8 cellular contexts compared by ENCODE assay signal in the genomic region with DNA sequence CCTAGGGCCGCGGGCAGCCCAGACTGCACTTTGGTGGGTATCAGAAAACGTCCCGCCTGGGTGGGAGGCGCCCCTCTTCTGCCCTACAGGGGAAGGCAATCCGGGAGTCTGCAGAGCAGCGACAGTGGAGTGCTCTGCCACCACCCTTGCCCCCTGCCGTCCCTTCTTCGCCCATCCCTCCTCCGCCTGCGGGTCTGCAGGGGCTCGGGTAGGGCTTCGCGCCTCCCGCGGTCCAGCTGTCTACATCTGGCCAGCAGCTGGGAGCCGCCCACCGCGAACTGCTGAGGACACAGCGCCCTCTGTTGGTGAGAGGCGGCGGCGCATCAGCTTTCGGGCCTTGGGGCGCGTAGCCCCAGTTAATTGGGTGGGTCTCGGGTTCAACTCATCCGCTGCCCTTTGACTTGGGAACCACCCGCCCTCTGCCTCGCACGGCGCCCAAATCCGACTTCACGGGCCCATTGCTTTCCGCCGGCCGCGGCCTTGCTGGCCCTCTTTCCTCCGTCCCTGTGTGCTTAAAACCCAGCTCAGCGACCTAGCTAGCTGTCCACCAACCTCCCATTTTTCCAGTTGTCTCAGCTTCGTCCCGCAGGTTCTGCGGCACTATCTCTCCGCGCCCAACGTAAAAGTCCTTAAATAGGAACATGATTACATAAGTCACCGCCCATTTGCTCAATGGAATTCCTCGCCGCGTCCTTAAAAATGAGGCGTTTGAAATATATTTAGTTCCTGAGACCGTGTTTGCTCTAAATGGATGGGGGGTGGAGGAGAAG. TPM values are rescaled to one million over a fixed set of nuclear protein-coding genes. Genes with fewer than 3 reads are reported as not detected.
A peak's percentile ranks its signal among the peaks of the same experiment; 100 is the strongest.
DNase-seq lines count a peak whose midpoint lies in the region; ATAC-seq and TF ChIP-seq lines count a peak whose summit lies in the region.

No MANE protein-coding gene starts in this region.

- H3K9me3 Mint-ChIP-seq in neural crest cell: no peaks in the 10 kb centered on the region

- ATAC-seq in HG02973 (IDR thresholded peaks at IDR 0.05; ENCODE audit: unreplicated experiment): peak; percentile 38

- H3K4me1 ChIP-seq in suprapubic skin: peaks cover 54% of the 10 kb centered on the region

- H3K27ac ChIP-seq in suprapubic skin: no peak overlapping the region

- no peaks in the 10 kb centered on the region for H3K36me3 Mint-ChIP-seq in neural crest cell (ENCODE audit: low read depth)

- no peak overlapping the region for H3K27ac Mint-ChIP-seq in neural crest cell (ENCODE audit: unreplicated experiment)

- peaks cover 81% of the 10 kb centered on the region for H3K27me3 ChIP-seq in suprapubic skin

- TF ChIP-seq EP300 in suprapubic skin (IDR thresholded peaks at IDR 0.05): no peak

- peaks cover 17% of the 10 kb centered on the region for H3K4me1 Mint-ChIP-seq in neural crest cell

- peak; percentile 99 for TF ChIP-seq CTCF in neural crest cell (conservative IDR thresholded peaks at IDR 0.05)
- TF ChIP-seq CTCF in suprapubic skin (IDR thresholded peaks at IDR 0.05): peak; percentile 95 to 97

- H3K36me3 ChIP-seq in suprapubic skin: no peaks in the 10 kb centered on the region

- 11% methylated on average over 34 of the region's 52 CpGs for WGBS in suprapubic skin

- H3K4me3 Mint-ChIP-seq in neural crest cell: peak overlapping the region; percentile 48

- peak overlapping the region; percentile 15 for H3K4me3 ChIP-seq in suprapubic skin

- H3K27me3 Mint-ChIP-seq in neural crest cell (ENCODE audit: low read depth): peaks cover 96% of the 10 kb centered on the region

- DNase-seq in NCI-H146 (lab: John Stamatoyannopoulos, UW) (peak; percentile 29), NCI-H146 treated with DMSO at 0.1 percent for 48 hours (lab: John Stamatoyannopoulos, UW; ENCODE audit: unreplicated experiment) (no peak), NCI-H82 treated with DMSO at 0.1 percent for 48 hours (lab: John Stamatoyannopoulos, UW; ENCODE audit: unreplicated experiment) (peak; percentile 20), activated T-cell treated with anti-CD3 and anti-CD28 coated beads for 1 hour (ENCODE audit: low read depth) (peak; percentile 76), erythroblast (lab: John Stamatoyannopoulos, UW) (peak; percentile 67 to 79), neural crest cell (ENCODE audit: low read depth, low spot score) (peak; percentile 79), suprapubic skin (ENCODE audit: low spot score in 2 of 2) (peak; percentile 84 to 89)

- TF ChIP-seq POLR2A in erythroblast (IDR thresholded peaks at IDR 0.05; ENCODE audit: low read length) (no peak), suprapubic skin (IDR thresholded peaks at IDR 0.05) (no peak)

- no peaks in the 10 kb centered on the region for H3K9me3 ChIP-seq in suprapubic skin

RNA-seq across cellular contexts. Expression of a gene that starts 17.6 kb away (rescaled TPM):
- total RNA-seq in neural crest cell: not detected in 2 replicates
- 10 to 100 TPM; 14.3 to 20.7 (median 16.3) TPM for total RNA-seq in suprapubic skin

RNA-seq across cellular contexts. Expression of a gene that starts 38.7 kb away (rescaled TPM):
- not detected in 2 replicates for total RNA-seq in neural crest cell
- 1 to 10 TPM; 1.4 to 3.7 (median 2.3) TPM for total RNA-seq in suprapubic skin

Comparison
In these comparisons a context has a peak if more than half of its experiments do, and no peak if none do; other contexts are left out.
1. RNA of a gene that starts 17.6 kb away (total RNA-seq): 14.3 to 20.7 TPM in suprapubic skin; not detected in neural crest cell; every median in the first group is over 10 times any median in the second.